Comparison of ENCODE assay signal across 8 cellular contexts in the genomic region with DNA sequence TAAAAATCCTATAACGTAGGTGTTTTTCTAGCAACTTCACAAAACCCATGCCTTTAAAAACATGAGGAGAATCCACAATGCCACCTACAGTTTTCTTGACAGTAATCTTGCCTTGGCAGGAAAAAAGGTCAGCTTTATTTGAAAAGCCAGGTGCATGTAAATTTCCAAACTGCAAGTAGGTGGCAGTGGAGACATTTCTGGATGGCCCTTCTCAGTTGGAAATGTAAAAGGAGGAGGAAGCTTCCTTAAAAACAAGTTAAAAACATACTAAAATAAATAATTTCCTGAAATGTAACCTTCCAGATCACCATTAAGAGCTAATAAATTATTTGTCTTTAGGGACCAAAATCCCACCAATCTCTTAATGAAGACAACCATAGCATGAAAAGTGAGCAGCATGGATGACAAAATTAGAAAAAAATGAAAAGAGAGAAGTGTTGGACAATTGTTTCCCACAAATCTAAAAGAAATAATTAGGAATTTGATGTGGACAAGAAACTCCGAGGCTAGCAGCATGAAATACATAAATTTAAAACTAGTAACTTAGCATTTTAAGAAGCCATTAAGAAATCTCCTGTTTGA.
DNase-seq lines count a peak whose midpoint lies in the region; ATAC-seq, FAIRE-seq and TF ChIP-seq lines count a peak whose summit lies in the region.

No MANE protein-coding gene starts in this region.

- FAIRE-seq in D721Med (lab: Jason Lieb, UNC), result no peak

- intact Hi-C loops in CD4-positive, alpha-beta memory T cell (cut with micrococcal nuclease), result no loop called here
- intact Hi-C loops in activated CD4-positive, alpha-beta memory T cell treated with anti-CD3 and anti-CD28 coated beads for 36 hours (cut with micrococcal nuclease), result loop anchor here (5.0 kb wide), 1 partner anchor 38 kb away; no protein-coding TSS in a partner anchor

- POLR2A ChIA-PET in CD4-positive, alpha-beta memory T cell (lab: Charles Lee; ENCODE audit: partially characterized antibody), result no interaction called here
- POLR2A ChIA-PET in activated CD4-positive, alpha-beta memory T cell treated with anti-CD3 and anti-CD28 coated beads for 36 hours (lab: Charles Lee), result interaction anchor here (0.8 kb wide), 1 partner anchor 42 kb away, joined by 3 read pairs; no protein-coding TSS in a partner anchor

- no peaks in the 10 kb centered on the region for H3K27me3 Mint-ChIP-seq in CD4-positive, alpha-beta memory T cell
- H3K27me3 Mint-ChIP-seq in activated CD4-positive, alpha-beta memory T cell treated with anti-CD3 and anti-CD28 coated beads for 36 hours, result no peaks in the 10 kb centered on the region

- CTCF ChIA-PET in CD4-positive, alpha-beta memory T cell (lab: Charles Lee; ENCODE audit: partially characterized antibody), result interaction anchor here (0.8 to 2.2 kb wide), 7 partner anchors 9 to 359 kb away, joined by 3 to 9 read pairs (median 4); a partner anchor contains a TSS
- CTCF ChIA-PET in activated CD4-positive, alpha-beta memory T cell treated with anti-CD3 and anti-CD28 coated beads for 36 hours (lab: Charles Lee), result interaction anchor here (0.7 to 5.3 kb wide), 21 partner anchors 9 to 377 kb away, joined by 3 to 25 read pairs (median 4); a partner anchor contains a TSS

- no peaks in the 10 kb centered on the region for H3K9me3 ChIP-seq in CD4-positive, alpha-beta memory T cell (ENCODE audit: control insufficient read depth in 1 of 2, low read length in 2 of 2)

- H3K9me3 Mint-ChIP-seq in CD4-positive, alpha-beta memory T cell, result no peaks in the 10 kb centered on the region
- no peaks in the 10 kb centered on the region for H3K9me3 Mint-ChIP-seq in activated CD4-positive, alpha-beta memory T cell treated with anti-CD3 and anti-CD28 coated beads for 36 hours

- no peaks in the 10 kb centered on the region for H3K4me1 ChIP-seq in CD4-positive, alpha-beta memory T cell (ENCODE audit: insufficient read depth, low read length)

- no peak overlapping the region for H3K4me3 ChIP-seq in Jurkat, Clone E6-1 (ENCODE audit: low read length)
- no peak overlapping the region for H3K4me3 ChIP-seq in CD4-positive, alpha-beta memory T cell (ENCODE audit: low read length in 2 of 2)

- no peak overlapping the region for H3K4me3 Mint-ChIP-seq in CD4-positive, alpha-beta memory T cell
- no peak overlapping the region for H3K4me3 Mint-ChIP-seq in activated CD4-positive, alpha-beta memory T cell treated with anti-CD3 and anti-CD28 coated beads for 36 hours

- peaks cover 6 to 19% (median 14%) of the 10 kb centered on the region in 4 donors for H3K4me1 Mint-ChIP-seq in CD4-positive, alpha-beta memory T cell
- H3K4me1 Mint-ChIP-seq in activated CD4-positive, alpha-beta memory T cell treated with anti-CD3 and anti-CD28 coated beads for 36 hours (ENCODE audit: low read depth), result peaks cover 13% of the 10 kb centered on the region

- ATAC-seq in GM18870 (IDR thresholded peaks at IDR 0.05; ENCODE audit: unreplicated experiment) (no peak), GM21515 (IDR thresholded peaks at IDR 0.05; ENCODE audit: unreplicated experiment) (no peak)

- DNase-seq in D721Med (ENCODE audit: insufficient read length, low spot score) (no peak), SKM-1 treated with dmso at 0.1 percent for 144 hours (lab: John Stamatoyannopoulos, UW; ENCODE audit: unreplicated experiment) (peak; percentile 32), iris pigment epithelial cell (ENCODE audit: low read depth) (peak; percentile 49)
- DNase-seq in Jurkat, Clone E6-1 (ENCODE audit: low read depth, low spot score), result peak; percentile 34
- DNase-seq in CD4-positive, alpha-beta memory T cell, result no peak
- DNase-seq in activated CD4-positive, alpha-beta memory T cell treated with anti-CD3 and anti-CD28 coated beads for 36 hours, result no peak

- no peak overlapping the region for H3K27ac Mint-ChIP-seq in CD4-positive, alpha-beta memory T cell
- H3K27ac Mint-ChIP-seq in activated CD4-positive, alpha-beta memory T cell treated with anti-CD3 and anti-CD28 coated beads for 36 hours, result no peak overlapping the region

- H3K36me3 Mint-ChIP-seq in CD4-positive, alpha-beta memory T cell, result peaks cover 7 to 34% of the 10 kb centered on the region in 2 donors
- no peaks in the 10 kb centered on the region for H3K36me3 Mint-ChIP-seq in activated CD4-positive, alpha-beta memory T cell treated with anti-CD3 and anti-CD28 coated beads for 36 hours

- TF ChIP-seq CTCF in D721Med (IDR thresholded peaks at IDR 0.05; ENCODE audit: insufficient read depth, missing control alignments), result peak; percentile 74

- H3K36me3 ChIP-seq in CD4-positive, alpha-beta memory T cell (ENCODE audit: insufficient read depth, low read length), result peaks cover 5% of the 10 kb centered on the region

- no peak overlapping the region for H3K27ac ChIP-seq in CD4-positive, alpha-beta memory T cell (ENCODE audit: low read depth, low read length)

- no peaks in the 10 kb centered on the region for H3K27me3 ChIP-seq in CD4-positive, alpha-beta memory T cell (ENCODE audit: insufficient read depth, low read length)

Comparison
In these comparisons a context has a peak if more than half of its experiments do, and no peak if none do; other contexts are left out.
1. DNase-seq: peak in Jurkat, Clone E6-1 (single experiment), SKM-1 treated with dmso at 0.1 percent for 144 hours (single experiment) and iris pigment epithelial cell (single experiment); none in D721Med (single experiment), CD4-positive, alpha-beta memory T cell (0 of 5) and activated CD4-positive, alpha-beta memory T cell treated with anti-CD3 and anti-CD28 coated beads for 36 hours (single experiment).